8 cellular contexts compared by ENCODE assay signal in genomic region chr6:6788394-6789020, GRCh38.
DNase-seq lines count a peak whose midpoint lies in the region; ATAC-seq, FAIRE-seq and TF ChIP-seq lines count a peak whose summit lies in the region.

No MANE protein-coding gene starts in this region.

- H2BK20ac ChIP-seq in H1 (ENCODE audit: low read length), result no peak overlapping the region

- BruUV-seq in PC-9 (replicated peaks; lab: Mats Ljungman, UMichigan), result no TSS peak

- H3K4me1 Mint-ChIP-seq in CD14-positive monocyte, result peaks cover 34% of the 10 kb centered on the region
- H3K4me1 Mint-ChIP-seq in stimulated activated naive B cell treated with anti-CD40 and anti-IgM and Interleukin-4, amounts not matched to agents 10 μg/mL and 1 μg/mL and 100 μg/mL, for 72 hours, result peaks cover 1 to 6% of the 10 kb centered on the region in 2 donors

- no peak overlapping the region for H4K8ac ChIP-seq in H1 (ENCODE audit: extremely low read depth, insufficient read depth, low read length)

- H2AFZ ChIP-seq in H1 (ENCODE audit: low read length) (no peak overlapping the region), PC-9 (no peak overlapping the region)

- H3K27ac ChIP-seq in H1 (ENCODE audit: low read depth, low read length) (no peak overlapping the region), PC-9 (no peak overlapping the region)

- H3K9me3 Mint-ChIP-seq in CD14-positive monocyte, result no peaks in the 10 kb centered on the region
- no peaks in the 10 kb centered on the region for H3K9me3 Mint-ChIP-seq in stimulated activated naive B cell treated with anti-CD40 and anti-IgM and Interleukin-4, amounts not matched to agents 10 μg/mL and 1 μg/mL and 100 μg/mL, for 72 hours

- TF ChIP-seq CTCF in CD14-positive monocyte (IDR thresholded peaks at IDR 0.05) (peak; percentile 92), H1 (IDR thresholded peaks at IDR 0.05; ENCODE audit: control extremely low read depth in 1 of 3, insufficient read depth in 1 of 3, low read depth in 1 of 3, low read length in 3 of 3) (peak; percentile 8 to 81 (median 69)), PC-9 (conservative IDR thresholded peaks at IDR 0.05) (no peak)

- H3K9ac ChIP-seq in H1 (replicated peaks in 1 of 4; ENCODE audit: extremely low read depth in 1 of 4, low read depth in 3 of 4, low read length in 3 of 4), result no peak overlapping the region

- no peak overlapping the region for H2BK120ac ChIP-seq in H1 (replicated peaks; ENCODE audit: low read depth, low read length)

- H3K79me2 ChIP-seq in H1 (ENCODE audit: control insufficient read depth in 1 of 2, insufficient read depth in 2 of 2, low read length in 2 of 2) (no peaks in the 10 kb centered on the region), PC-9 (ENCODE audit: low read depth) (no peaks in the 10 kb centered on the region)

- peaks cover 0 to 3% (median 0%) of the 10 kb centered on the region in 3 donors for H3K27me3 Mint-ChIP-seq in CD14-positive monocyte (ENCODE audit: low read depth in 3 of 3)
- H3K27me3 Mint-ChIP-seq in stimulated activated naive B cell treated with anti-CD40 and anti-IgM and Interleukin-4, amounts not matched to agents 10 μg/mL and 1 μg/mL and 100 μg/mL, for 72 hours, result peaks cover 0 to 5% of the 10 kb centered on the region in 2 donors

- H3K79me1 ChIP-seq in H1 (ENCODE audit: low read depth, low read length), result no peaks in the 10 kb centered on the region

- no peak overlapping the region for H3K14ac ChIP-seq in H1 (ENCODE audit: insufficient read length)

- CTCF ChIA-PET in H1 (lab: Charles Lee; ENCODE audit: partially characterized antibody), result interaction anchor here (0.6 to 4.0 kb wide), 29 partner anchors 9 to 561 kb away, joined by 3 to 11 read pairs (median 3); no protein-coding TSS in a partner anchor
- CTCF ChIA-PET in PC-9 (lab: Charles Lee), result no interaction called here

- peaks cover 19 to 35% of the 10 kb centered on the region in 2 donors for H3K36me3 Mint-ChIP-seq in CD14-positive monocyte
- no peaks in the 10 kb centered on the region for H3K36me3 Mint-ChIP-seq in stimulated activated naive B cell treated with anti-CD40 and anti-IgM and Interleukin-4, amounts not matched to agents 10 μg/mL and 1 μg/mL and 100 μg/mL, for 72 hours

- intact Hi-C loops in CD14-positive monocyte (cut with micrococcal nuclease) (loop anchor here in 1 of 2 donors (10.0 kb wide), 1 partner anchor 456 kb away; no protein-coding TSS in a partner anchor), PC-9 (cut with micrococcal nuclease; ENCODE audit: unreplicated experiment) (no loop called here)

- H3K27ac Mint-ChIP-seq in CD14-positive monocyte, result peak overlapping the region in 1 of 7 donors; percentile 36
- peak overlapping the region; percentile 21 for H3K27ac Mint-ChIP-seq in stimulated activated naive B cell treated with anti-CD40 and anti-IgM and Interleukin-4, amounts not matched to agents 10 μg/mL and 1 μg/mL and 100 μg/mL, for 72 hours

- H3K4me3 ChIP-seq in H1 (ENCODE audit: extremely low read depth in 1 of 4, insufficient read depth in 2 of 4, low read depth in 3 of 4, low read length in 4 of 4) (no peak overlapping the region), PC-9 (no peak overlapping the region)

- H3K4me2 ChIP-seq in H1 (ENCODE audit: insufficient read depth in 1 of 2, low read depth in 2 of 2, low read length in 2 of 2), result no peak overlapping the region
- H3K4me2 ChIP-seq in PC-9, result no peak overlapping the region

- peak; percentile 85 to 89 for TF ChIP-seq RAD21 in H1 (IDR thresholded peaks at IDR 0.05 in 1 of 2, conservative IDR thresholded peaks at IDR 0.05 in 1 of 2; ENCODE audit: low read depth in 2 of 2, low read length in 2 of 2)

- no peak for TF ChIP-seq EP300 in H1 (IDR thresholded peaks at IDR 0.05; ENCODE audit: borderline replicate concordance in 1 of 2, low read depth in 2 of 2, low read length in 2 of 2)

- no peak overlapping the region for H2BK12ac ChIP-seq in H1 (ENCODE audit: low read depth, low read length)

- peak; percentile 56 for DNase-seq in CD14-positive monocyte (ENCODE audit: low spot score)
- peak; percentile 41 for DNase-seq in NCI-H524 treated with DMSO at 0.1 percent for 48 hours (lab: John Stamatoyannopoulos, UW)
- DNase-seq in H1 (ENCODE audit: low read depth in 1 of 2, low spot score in 2 of 2), result peak in 1 of 2 experiments; percentile 58
- DNase-seq in stimulated activated naive B cell treated with anti-CD40 and anti-IgM and Interleukin-4, amounts not matched to agents 10 μg/mL and 1 μg/mL and 100 μg/mL, for 72 hours, result no peak
- DNase-seq in cerebellar nuclear complex (lab: John Stamatoyannopoulos, UW), result no peak
- DNase-seq in PC-9, result no peak

- H3K36me3 ChIP-seq in H1 (ENCODE audit: control insufficient read depth in 2 of 4, insufficient read depth in 4 of 4, low read length in 3 of 4) (no peaks in the 10 kb centered on the region), PC-9 (ENCODE audit: low read depth) (no peaks in the 10 kb centered on the region)

- H3K27me3 ChIP-seq in H1 (replicated peaks in 1 of 4; ENCODE audit: control insufficient read depth in 3 of 4, extremely low read depth in 1 of 4, insufficient read depth in 3 of 4, low read length in 3 of 4) (no peaks in the 10 kb centered on the region), PC-9 (ENCODE audit: insufficient read depth, low read depth) (no peaks in the 10 kb centered on the region)

- H2BK15ac ChIP-seq in H1 (ENCODE audit: low read length), result no peak overlapping the region

- no peak overlapping the region for H3K23ac ChIP-seq in H1 (ENCODE audit: insufficient read length)

- POLR2A ChIA-PET in H1 (lab: Charles Lee; ENCODE audit: partially characterized antibody) (interaction anchor here (0.8 kb wide), 1 partner anchor 349 kb away, joined by 3 read pairs; no protein-coding TSS in a partner anchor), PC-9 (lab: Charles Lee; ENCODE audit: unreplicated experiment) (interaction anchor here (0.6 kb wide), 1 partner anchor 15 kb away, joined by 4 read pairs; no protein-coding TSS in a partner anchor)

- H2BK5ac ChIP-seq in H1 (ENCODE audit: low read depth, low read length), result no peak overlapping the region

- H3K23me2 ChIP-seq in H1 (ENCODE audit: low read depth, low read length), result no peaks in the 10 kb centered on the region

- no peaks in the 10 kb centered on the region for H3K9me2 ChIP-seq in PC-9 (ENCODE audit: insufficient read depth)

- H3K18ac ChIP-seq in H1 (ENCODE audit: extremely low read depth, low read length), result no peak overlapping the region

- no peak overlapping the region for H4K5ac ChIP-seq in H1 (ENCODE audit: insufficient read length, low read depth, low read length)

- H3K4me3 Mint-ChIP-seq in CD14-positive monocyte, result no peak overlapping the region
- no peak overlapping the region for H3K4me3 Mint-ChIP-seq in stimulated activated naive B cell treated with anti-CD40 and anti-IgM and Interleukin-4, amounts not matched to agents 10 μg/mL and 1 μg/mL and 100 μg/mL, for 72 hours

- H4K20me1 ChIP-seq in H1 (replicated peaks in 1 of 2; ENCODE audit: control insufficient read depth in 1 of 2, insufficient read depth in 2 of 2, low read length in 2 of 2) (no peaks in the 10 kb centered on the region), PC-9 (ENCODE audit: insufficient read depth) (no peaks in the 10 kb centered on the region)

- peaks cover 5% of the 10 kb centered on the region for H3F3A ChIP-seq in PC-9 (ENCODE audit: insufficient read depth, low read depth)

- H4K91ac ChIP-seq in H1 (replicated peaks; ENCODE audit: insufficient read length, low read length), result no peak overlapping the region

- no peak overlapping the region for H3K4ac ChIP-seq in H1 (replicated peaks; ENCODE audit: insufficient read length, low read depth, low read length)

- H3K9me3 ChIP-seq in H1 (ENCODE audit: insufficient read depth in 2 of 2, low read depth in 1 of 2, low read length in 1 of 2) (no peaks in the 10 kb centered on the region), PC-9 (ENCODE audit: insufficient read depth, low read depth) (no peaks in the 10 kb centered on the region)

- peak; percentile 7 for FAIRE-seq in H1 (lab: Jason Lieb, UNC)

- H3K56ac ChIP-seq in H1 (replicated peaks; ENCODE audit: insufficient read length, low read depth, low read length), result no peak overlapping the region

- H2AK5ac ChIP-seq in H1 (ENCODE audit: low read depth, low read length), result no peak overlapping the region

- ATAC-seq in GM21423 (IDR thresholded peaks at IDR 0.05; ENCODE audit: unreplicated experiment) (peak; percentile 49), HG03521 (IDR thresholded peaks at IDR 0.05; ENCODE audit: unreplicated experiment) (no peak)
- peak; percentile 82 to 87 for ATAC-seq in stimulated activated naive B cell treated with anti-CD40 and anti-IgM and Interleukin-4, amounts not matched to agents 10 μg/mL and 1 μg/mL and 100 μg/mL, for 72 hours (replicated peaks)

- no peaks in the 10 kb centered on the region; a peak in 1 of 7 replicates for H3K4me1 ChIP-seq in H1 (replicated peaks in 1 of 4; ENCODE audit: control insufficient read depth in 3 of 4, insufficient read depth in 4 of 4, low read length in 3 of 4)
- peaks cover 16% of the 10 kb centered on the region for H3K4me1 ChIP-seq in PC-9 (replicated peaks; ENCODE audit: insufficient read depth)

- 88% methylated on average over 4 of the region's 4 CpGs; no CpG with 5 or more reads in 1 of the 2 experiments for WGBS in H1 (ENCODE audit: extremely low coverage in 1 of 2, insufficient coverage in 1 of 2, insufficient read length in 1 of 2, insufficient replicate concordance in 2 of 2, low coverage in 1 of 2, low lambda C conversion rate in 2 of 2, missing lambda C conversion rate in 1 of 2), 2 experiments

- no peak for TF ChIP-seq POLR2A in H1 (IDR thresholded peaks at IDR 0.05; ENCODE audit: control extremely low read depth in 1 of 2, low read depth in 2 of 2, low read length in 2 of 2)

TF ChIP-seq in H1, 55 proteins besides CTCF, POLR2A, EP300 and RAD21 (continues in another document):
- TF ChIP-seq SRF (IDR thresholded peaks at IDR 0.05; ENCODE audit: low read depth, low read length), result no peak
- TF ChIP-seq GABPA (IDR thresholded peaks at IDR 0.05; ENCODE audit: borderline replicate concordance, insufficient read depth, low read length), result no peak
- TF ChIP-seq RNF2 (IDR thresholded peaks at IDR 0.05; ENCODE audit: borderline replicate concordance, low read depth, low read length, missing control alignments, poor library complexity, severe bottlenecking), result no peak
- TF ChIP-seq SUZ12 (IDR thresholded peaks at IDR 0.05; ENCODE audit: low read length), result no peak
- TF ChIP-seq JUND (IDR thresholded peaks at IDR 0.05; ENCODE audit: low read length), result no peak
- TF ChIP-seq SP1 (IDR thresholded peaks at IDR 0.05; ENCODE audit: low read depth, low read length), result no peak
- TF ChIP-seq, protein P1, sequence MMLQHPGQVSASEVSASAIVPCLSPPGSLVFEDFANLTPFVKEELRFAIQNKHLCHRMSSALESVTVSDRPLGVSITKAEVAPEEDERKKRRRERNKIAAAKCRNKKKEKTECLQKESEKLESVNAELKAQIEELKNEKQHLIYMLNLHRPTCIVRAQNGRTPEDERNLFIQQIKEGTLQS (IDR thresholded peaks at IDR 0.05; ENCODE audit: insufficient read depth, low read depth, low read length), result no peak
- TF ChIP-seq SP2 (IDR thresholded peaks at IDR 0.05; ENCODE audit: low read length), result no peak
- no peak for TF ChIP-seq EZH2 (IDR thresholded peaks at IDR 0.05; ENCODE audit: low read depth, low read length, severe bottlenecking)
- TF ChIP-seq CBX5 (IDR thresholded peaks at IDR 0.05; ENCODE audit: low read depth, low read length), result no peak
- TF ChIP-seq BRCA1 (IDR thresholded peaks at IDR 0.05; ENCODE audit: low read depth, low read length), result no peak

Comparison
In these comparisons a context has a peak if more than half of its experiments do, and no peak if none do; other contexts are left out.
1. DNase-seq: peak in CD14-positive monocyte (single experiment) and NCI-H524 treated with DMSO at 0.1 percent for 48 hours (single experiment); none in stimulated activated naive B cell treated with anti-CD40 and anti-IgM and Interleukin-4, amounts not matched to agents 10 μg/mL and 1 μg/mL and 100 μg/mL, for 72 hours (single experiment), cerebellar nuclear complex (0 of 2) and PC-9 (0 of 2).